In the genomic region with DNA sequence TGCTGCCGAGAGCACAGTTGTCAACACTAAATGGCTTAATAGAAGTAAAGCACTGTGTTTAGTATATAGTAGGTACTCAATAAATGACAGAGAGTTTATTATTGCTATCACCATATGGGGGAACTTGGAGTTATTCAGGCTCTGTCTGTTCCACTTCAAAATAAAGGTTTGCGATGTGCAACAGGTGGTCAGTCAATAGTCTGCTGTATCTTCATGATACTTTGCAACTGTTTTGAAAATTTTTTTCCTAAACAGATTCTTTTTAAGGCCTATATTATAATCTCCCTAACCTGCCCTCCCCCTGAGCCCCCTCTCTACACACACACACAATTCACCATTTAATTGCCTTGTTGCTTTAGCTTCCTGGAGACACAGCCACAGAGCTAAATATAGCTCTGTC, we compare ENCODE assay signal across 21 cellular contexts.
"Had no signal": no experiment of that assay in that cellular context is flagged by ENCODE, and none has a peak within 500 bp of the region (broad histone marks: within the 10 kb centered on the region; RNA-seq: fewer than 3 reads in every experiment).

No MANE protein-coding gene starts in this region.

- H3K4me3 Mint-ChIP-seq: activated naive CD4-positive, alpha-beta T cell treated with anti-CD3 and anti-CD28 coated beads, Interleukin-2, amount 50 U/mL, for 24 hours; activated T-cell treated with anti-CD3 and anti-CD28 coated beads, Interleukin-2, amount 50 U/mL, for 72 hours; dendritic cell treated with granulocyte-macrophage colony-stimulating factor and Interleukin-4, amounts not matched to agents 40 ng/mL and 50 ng/mL, for 4 days; effector memory CD8-positive, alpha-beta T cell had no signal

- H3K27ac Mint-ChIP-seq: activated naive CD4-positive, alpha-beta T cell treated with anti-CD3 and anti-CD28 coated beads, Interleukin-2, amount 50 U/mL, for 24 hours; activated T-cell treated with anti-CD3 and anti-CD28 coated beads, Interleukin-2, amount 50 U/mL, for 72 hours; dendritic cell treated with granulocyte-macrophage colony-stimulating factor and Interleukin-4, amounts not matched to agents 40 ng/mL and 50 ng/mL, for 4 days; effector memory CD8-positive, alpha-beta T cell had no signal

- H3K9me3 Mint-ChIP-seq: activated naive CD4-positive, alpha-beta T cell treated with anti-CD3 and anti-CD28 coated beads, Interleukin-2, amount 50 U/mL, for 24 hours; dendritic cell treated with granulocyte-macrophage colony-stimulating factor and Interleukin-4, amounts not matched to agents 40 ng/mL and 50 ng/mL, for 4 days had no signal

- H3K4me1 Mint-ChIP-seq: activated naive CD4-positive, alpha-beta T cell treated with anti-CD3 and anti-CD28 coated beads, Interleukin-2, amount 50 U/mL, for 24 hours had no signal

- H3K36me3 ChIP-seq: lower lobe of right lung, ovary, vagina, WERI-Rb-1 had no signal

- DNase-seq: activated CD4-positive, alpha-beta T cell treated with anti-CD3 and anti-CD28 coated beads for 1 hour; activated CD4-positive, alpha-beta T cell treated with anti-CD3 and anti-CD28 coated beads, Interleukin-2, amount 50 U/mL, for 4 hours; activated effector memory CD4-positive, alpha-beta T cell treated with anti-CD3 and anti-CD28 coated beads, Interleukin-2, amount 50 U/mL, for 16 hours; activated T-cell treated with anti-CD3 and anti-CD28 coated beads, Interleukin-2, amount 50 U/mL, for 72 hours; effector memory CD8-positive, alpha-beta T cell; foreskin fibroblast; hippocampal formation; islet precursor cell; left colon; lower lobe of right lung; ovary; stimulated activated CD8-positive, alpha-beta memory T cell treated with anti-CD3 and anti-CD28 coated beads, Interleukin-4, amount 100 ng/mL, for 48 hours; stimulated activated naive CD4-positive, alpha-beta T cell; substantia nigra; SW 1271; T-helper 2 cell; trophoblast cell; WERI-Rb-1 had no signal

- H3K27me3 ChIP-seq: ovary, vagina had no signal

- H3K4me1 ChIP-seq: lower lobe of right lung had no signal

- H3K9me3 ChIP-seq: lower lobe of right lung, ovary, vagina had no signal

- H3K27ac ChIP-seq: lower lobe of right lung, ovary, vagina, WERI-Rb-1 had no signal

- H3K4me3 ChIP-seq: lower lobe of right lung, ovary, vagina had no signal
